ENCODE assay signal across 8 cellular contexts in the genomic region with DNA sequence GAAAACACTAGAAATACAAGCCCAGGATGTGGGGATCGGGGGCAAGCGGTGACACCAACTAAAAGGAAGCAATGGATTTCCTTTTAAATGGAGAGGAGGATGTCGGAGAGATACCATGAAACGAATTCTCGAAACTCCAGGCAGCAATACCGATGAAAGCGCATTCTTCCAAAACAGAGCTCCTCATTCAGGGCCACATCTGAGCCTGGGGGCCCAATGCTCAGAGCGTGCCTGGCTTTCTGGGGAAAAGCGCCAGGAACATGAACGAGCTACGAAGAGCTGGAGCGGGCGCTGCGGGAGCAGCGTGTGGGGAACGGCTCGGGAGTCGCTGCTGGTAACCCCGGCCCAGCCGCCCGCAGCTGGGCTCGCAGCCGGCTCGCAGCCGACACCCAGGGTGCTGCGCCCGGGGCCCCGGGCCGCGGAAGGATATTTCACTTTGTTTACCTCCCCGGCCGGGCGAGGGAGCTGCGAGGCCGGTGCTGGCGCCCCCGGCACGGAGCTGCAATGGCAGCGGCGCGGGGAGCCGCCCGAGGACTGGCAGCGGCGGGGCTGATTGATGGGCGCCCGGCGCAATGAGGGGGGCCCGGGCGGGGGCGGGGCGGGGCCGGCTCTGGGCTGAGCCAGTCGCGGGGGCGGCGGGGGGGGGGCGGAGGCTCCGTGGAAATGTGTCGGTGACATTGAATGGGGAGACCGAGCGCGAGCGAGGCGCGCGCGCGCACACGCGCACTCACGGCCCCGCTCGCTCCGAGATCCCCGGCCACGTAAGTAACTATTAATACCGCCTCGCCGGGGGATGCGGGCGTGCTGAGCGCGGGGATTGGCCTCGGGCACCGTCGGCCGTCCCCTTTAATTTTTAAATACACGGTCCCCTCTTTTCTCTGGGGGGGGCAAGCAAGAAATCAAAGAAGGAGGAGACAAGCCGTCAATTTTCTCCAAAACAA. TPM values are rescaled to one million over a fixed set of nuclear protein-coding genes. Genes with fewer than 3 reads are reported as not detected.
DNase-seq lines count a peak whose midpoint lies in the region.

TSS of gene TRIB2 (plus strand) at position 687 of the 941 bp plus-strand sequence. CDS start 1,372 bp downstream, outside the sequence.

- H3K36me3 ChIP-seq in MG63 (peaks cover 3% of the 10 kb centered on the region; the same call in 1 of the 2 replicates), neuron (ENCODE audit: insufficient read depth, low read length) (no peaks in the 10 kb centered on the region)

- peak; percentile 69 for DNase-seq in DMS53 treated with DMSO at 0.1 percent for 48 hours (lab: John Stamatoyannopoulos, UW; ENCODE audit: unreplicated experiment)
- DNase-seq in GOT3 (lab: John Stamatoyannopoulos, UW): peak; percentile 53
- peak; percentile 99 for DNase-seq in MG63
- DNase-seq in SK-N-DZ (ENCODE audit: low spot score): peak; percentile 89
- DNase-seq in activated naive CD4-positive, alpha-beta T cell treated with Interleukin-2 at 50 U/mL for 16 hours: peak; percentile 87
- peak; percentile 89 for DNase-seq in foreskin melanocyte
- DNase-seq in stromal cell of bone marrow (ENCODE audit: low read depth): peak; percentile 74

- no peaks in the 10 kb centered on the region; the same call in 1 of the 2 replicates for H3K9me3 ChIP-seq in MG63
- H3K9me3 ChIP-seq in neuron (ENCODE audit: low read length): no peaks in the 10 kb centered on the region

- no peaks in the 10 kb centered on the region for H3K27me3 ChIP-seq in MG63
- H3K27me3 ChIP-seq in neuron (ENCODE audit: insufficient read depth, low read length): no peaks in the 10 kb centered on the region

- peak within 1 kb of the TSS; percentile 90 for H2AFZ ChIP-seq in neuron (ENCODE audit: low read depth, low read length)

- H3K4me3 ChIP-seq in MG63 (peak within 1 kb of the TSS; percentile 88), neuron (ENCODE audit: low read length) (peak within 1 kb of the TSS; percentile 80)

- H3K4me1 ChIP-seq in neuron (ENCODE audit: insufficient read depth, low read length): peaks cover 23% of the 10 kb centered on the region

RNA-seq across cellular contexts. Expression of gene TRIB2, which starts in this region (rescaled TPM):
- 59.4 and 76.6 TPM in 2 replicates for total RNA-seq in MG63 (2014; rRNA removed; shearing (Covaris generic); ENCODE audit: low replicate concordance)
- polyA plus RNA-seq in SK-N-DZ (2014; cell fraction: cytosol; rRNA removed): 44.7 and 61.8 TPM in 2 replicates
- polyA plus RNA-seq in SK-N-DZ (2014; cell fraction: nucleus; rRNA removed): 77.1 and 79.1 TPM in 2 replicates

Comparison
In these comparisons a context has a peak if more than half of its experiments do, and no peak if none do; other contexts are left out.
1. Peak in every context shown above with its lines: DNase-seq and H3K4me3 ChIP-seq.